In the genomic region with DNA sequence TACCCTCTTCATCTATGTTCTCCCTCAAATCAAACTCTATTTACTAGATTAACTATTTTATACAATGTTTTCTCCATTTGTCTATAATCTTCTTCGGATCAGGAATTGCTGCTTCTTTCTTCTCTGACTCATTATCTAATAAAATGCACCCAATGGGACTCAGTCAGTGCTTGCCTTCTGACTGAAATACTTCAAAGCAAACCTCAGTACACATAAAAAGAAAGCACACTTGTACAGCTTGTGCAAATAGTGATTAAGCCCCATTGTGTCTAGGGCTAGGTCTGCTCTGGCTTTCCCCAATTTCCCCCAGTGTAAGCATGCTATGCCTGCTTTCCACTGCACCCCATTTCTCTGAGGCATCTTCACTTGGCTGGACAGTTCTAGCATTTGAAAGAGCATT, we compare ENCODE assay signal across 15 cellular contexts.
DNase-seq lines count a peak whose midpoint lies in the region; ATAC-seq lines count a peak whose summit lies in the region.
"Had no signal": no experiment of that assay in that cellular context is flagged by ENCODE, and none has a peak within 500 bp of the region (broad histone marks: within the 10 kb centered on the region; RNA-seq: fewer than 3 reads in every experiment).

No MANE protein-coding gene starts in this region.

- DNase-seq in NCI-H1092 treated with DMSO at 0.1 percent for 48 hours (lab: John Stamatoyannopoulos, UW) (peak; percentile 15), NCI-H1092 (lab: John Stamatoyannopoulos, UW) (no peak), DMS153 treated with DMSO at 0.1 percent for 48 hours (lab: John Stamatoyannopoulos, UW; ENCODE audit: unreplicated experiment) (peak; percentile 26), NCI-H69 (lab: John Stamatoyannopoulos, UW) (peak; percentile 55), NCI-H2081 treated with DMSO at 0.1 percent for 48 hours (lab: John Stamatoyannopoulos, UW) (no peak), DMS 273 treated with DMSO at 0.1 percent for 48 hours (lab: John Stamatoyannopoulos, UW) (no peak)
- DNase-seq: EL, KBM-7, NCI-H1436 treated with DMSO at 0.1 percent for 48 hours, NCI-H2081, NCI-H2227 treated with DMSO at 0.1 percent for 48 hours, NCI-H526 treated with DMSO at 0.1 percent for 48 hours had no signal

- ATAC-seq in esophagus mucosa (peak; percentile 88), HG03342 (IDR thresholded peaks at IDR 0.05; ENCODE audit: unreplicated experiment) (no peak)
- ATAC-seq: HepG2 had no signal

Comparison
In these comparisons a context has a peak if more than half of its experiments do, and no peak if none do; other contexts are left out.
1. DNase-seq: peak in NCI-H1092 treated with DMSO at 0.1 percent for 48 hours (single experiment), DMS153 treated with DMSO at 0.1 percent for 48 hours (single experiment) and NCI-H69 (single experiment); none in NCI-H1092 (single experiment), NCI-H2081 treated with DMSO at 0.1 percent for 48 hours (single experiment) and DMS 273 treated with DMSO at 0.1 percent for 48 hours (single experiment).